Comparison of ENCODE assay signal across 1 cellular context in genomic region chr10:97103682-97104081, GRCh38.
TF ChIP-seq lines count a peak whose summit lies in the region.

No MANE protein-coding gene starts in this region.

TF ChIP-seq in H1, 55 proteins besides CTCF, POLR2A, EP300 and RAD21 (continued from another document):
- no peak for TF ChIP-seq E2F6 (IDR thresholded peaks at IDR 0.05)
- TF ChIP-seq SP2 (IDR thresholded peaks at IDR 0.05; ENCODE audit: low read length) = no peak
- TF ChIP-seq RNF2 (IDR thresholded peaks at IDR 0.05; ENCODE audit: borderline replicate concordance, low read depth, low read length, missing control alignments, poor library complexity, severe bottlenecking) = no peak
- no peak for TF ChIP-seq USF2 (IDR thresholded peaks at IDR 0.05; ENCODE audit: low read length)
- no peak for TF ChIP-seq TBP (IDR thresholded peaks at IDR 0.05; ENCODE audit: low read depth, low read length)
- no peak for TF ChIP-seq CHD2 (IDR thresholded peaks at IDR 0.05; ENCODE audit: low read length)
- TF ChIP-seq ZNF274 (IDR thresholded peaks at IDR 0.05; ENCODE audit: borderline replicate concordance, extremely low read depth, low read length) = no peak
- TF ChIP-seq CBX8 (IDR thresholded peaks at IDR 0.05; ENCODE audit: borderline replicate concordance, low read depth, low read length) = no peak
- no peak for TF ChIP-seq SIRT6 (IDR thresholded peaks at IDR 0.05; ENCODE audit: low read length)
- no peak for TF ChIP-seq TAF7 (optimal IDR thresholded peaks at IDR 0.05; ENCODE audit: borderline replicate concordance, low read depth, low read length)
- no peak for TF ChIP-seq HDAC6 (IDR thresholded peaks at IDR 0.05; ENCODE audit: low read depth, low read length)
